In genomic region chr16:74811216-74811615, GRCh38 we compare ENCODE assay signal across 3 cellular contexts. TPM values are rescaled to one million over a fixed set of nuclear protein-coding genes. Genes with fewer than 3 reads are reported as not detected.
"Had no signal": no experiment of that assay in that cellular context is flagged by ENCODE, and none has a peak within 500 bp of the region (broad histone marks: within the 10 kb centered on the region; RNA-seq: fewer than 3 reads in every experiment).

No MANE protein-coding gene starts in this region.

RNA-seq across cellular contexts. Expression of gene FA2H, which starts 36.6 kb away (rescaled TPM):
- total RNA-seq: K562, M059J, SJSA1 had no signal
- polyA plus RNA-seq: K562 had no signal
